Comparison of ENCODE assay signal across 22 cellular contexts in the genomic region with DNA sequence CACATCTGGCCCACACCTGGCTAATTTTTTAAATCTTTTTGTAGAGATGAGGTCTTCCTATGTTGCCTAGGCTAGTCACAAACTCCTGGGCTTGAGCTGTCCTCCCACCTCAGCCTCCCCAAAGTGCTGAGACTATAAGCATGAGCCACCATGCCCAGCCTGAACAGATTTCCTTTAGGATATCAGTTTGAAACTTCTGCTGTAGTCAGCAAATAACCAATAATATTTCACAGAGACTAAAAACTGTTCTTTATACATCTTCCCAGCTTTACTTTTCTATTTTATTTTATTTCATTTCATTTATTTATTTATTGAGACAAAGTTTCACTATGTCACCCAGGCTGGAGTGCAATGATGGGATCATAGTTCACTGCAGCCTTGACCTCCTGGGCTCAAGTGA. TPM values are rescaled to one million over a fixed set of nuclear protein-coding genes. Genes with fewer than 3 reads are reported as not detected.
DNase-seq lines count a peak whose midpoint lies in the region; ATAC-seq, FAIRE-seq and TF ChIP-seq lines count a peak whose summit lies in the region.
"Had no signal": no experiment of that assay in that cellular context is flagged by ENCODE, and none has a peak within 500 bp of the region (broad histone marks: within the 10 kb centered on the region; RNA-seq: fewer than 3 reads in every experiment).

No MANE protein-coding gene starts in this region.

- TF ChIP-seq CTCF in A549 (IDR thresholded peaks at IDR 0.05), result no peak
- no peak for TF ChIP-seq CTCF in IMR-90 (conservative IDR thresholded peaks at IDR 0.05; ENCODE audit: low read depth, low read length)
- no peak for TF ChIP-seq CTCF in K562 (IDR thresholded peaks at IDR 0.05 in 2 of 3, conservative IDR thresholded peaks at IDR 0.05 in 1 of 3; ENCODE audit: insufficient read depth in 2 of 3, low read depth in 1 of 3, low read length in 3 of 3)
- no peak for TF ChIP-seq CTCF in vagina (IDR thresholded peaks at IDR 0.05)
- TF ChIP-seq CTCF in Calu3 (IDR thresholded peaks at IDR 0.05; ENCODE audit: unreplicated experiment), result no peak

- peaks cover 12% of the 10 kb centered on the region for H3K36me3 Mint-ChIP-seq in Calu3 (ENCODE audit: insufficient read depth, unreplicated experiment)

- H4K8ac ChIP-seq in IMR-90 (ENCODE audit: low read depth in 2 of 2, low read length in 2 of 2), result no peak overlapping the region

- no peak overlapping the region for H4K5ac ChIP-seq in IMR-90 (ENCODE audit: low read depth, low read length)

- no peak overlapping the region for H3K23ac ChIP-seq in IMR-90 (ENCODE audit: low read depth, low read length)

- POLR2A ChIA-PET in A549 (lab: Yijun Ruan, JAX) (no interaction called here), IMR-90 (lab: Charles Lee; ENCODE audit: unreplicated experiment) (no interaction called here), K562 (lab: Yijun Ruan, JAX) (interaction anchor here (1.1 to 2.0 kb wide), 4 partner anchors 11 to 208 kb away, joined by 3 to 9 read pairs (median 6); no protein-coding TSS in a partner anchor)

- TF ChIP-seq POLR2A in A549 (IDR thresholded peaks at IDR 0.05; ENCODE audit: low read length), result no peak
- no peak for TF ChIP-seq POLR2A in IMR-90 (IDR thresholded peaks at IDR 0.05; ENCODE audit: low read depth, low read length)
- TF ChIP-seq POLR2A in K562 (conservative IDR thresholded peaks at IDR 0.05), result no peak
- TF ChIP-seq POLR2A in vagina (IDR thresholded peaks at IDR 0.05), result no peak

- no peak overlapping the region for H2AFZ ChIP-seq in IMR-90 (replicated peaks; ENCODE audit: low read length, poor library complexity)
- no peak overlapping the region for H2AFZ ChIP-seq in K562 (ENCODE audit: low read depth, low read length)

- no peak overlapping the region for H3K14ac ChIP-seq in IMR-90 (replicated peaks; ENCODE audit: low read depth, low read length)

- CTCF ChIA-PET in A549 (lab: Yijun Ruan, JAX) (interaction anchor here (0.8 to 1.7 kb wide), 2 partner anchors 9 to 21 kb away, joined by 3 read pairs; no protein-coding TSS in a partner anchor), IMR-90 (lab: Yijun Ruan, JAX) (no interaction called here), K562 (lab: Yijun Ruan, JAX; ENCODE audit: low intra/inter-chr PET ratio) (no interaction called here), Calu3 (lab: Charles Lee) (no interaction called here)

- intact Hi-C loops in IMR-90 (cut with micrococcal nuclease) (no loop called here), K562 (cut with micrococcal nuclease) (no loop called here), vagina (cut with DNase I) (no loop called here), Calu3 (cut with micrococcal nuclease; ENCODE audit: unreplicated experiment) (no loop called here)

- in situ Hi-C loops in IMR-90 (cut with MboI; ENCODE audit: low sequenced_read_pairs) (no loop called here), K562 (cut with MboI) (no loop called here), ACHN (cut with HindIII; ENCODE audit: low pct_ligation_motif_present, low pct_unique_long_range_greater_than_20kb, low sequenced_read_pairs) (no loop called here)

- H3K4me2 ChIP-seq in A549, result no peak overlapping the region
- no peak overlapping the region for H3K4me2 ChIP-seq in IMR-90 (ENCODE audit: low read depth, low read length)
- H3K4me2 ChIP-seq in K562 (ENCODE audit: insufficient read depth, low read length), result no peak overlapping the region
- H3K4me2 ChIP-seq: BLaER1 had no signal

- H2BK120ac ChIP-seq in IMR-90 (ENCODE audit: low read depth, low read length), result no peak overlapping the region

- H2BK5ac ChIP-seq in IMR-90 (ENCODE audit: low read depth, low read length, poor library complexity, severe bottlenecking), result no peak overlapping the region

- H3K9me3 ChIP-seq in A549, result no peaks in the 10 kb centered on the region
- no peaks in the 10 kb centered on the region for H3K9me3 ChIP-seq in IMR-90 (ENCODE audit: control insufficient read depth, insufficient read depth, low read length)
- no peaks in the 10 kb centered on the region for H3K9me3 ChIP-seq in K562 (replicated peaks; ENCODE audit: control insufficient read depth, insufficient read depth, low read depth, low read length)
- H3K9me3 ChIP-seq in vagina, result no peaks in the 10 kb centered on the region
- H3K9me3 ChIP-seq: BE2C, BLaER1 had no signal

- no peaks in the 10 kb centered on the region for H3K4me1 ChIP-seq in A549
- no peaks in the 10 kb centered on the region for H3K4me1 ChIP-seq in IMR-90 (ENCODE audit: control insufficient read depth, insufficient read depth, low read length)
- H3K4me1 ChIP-seq in K562 (replicated peaks in 1 of 2; ENCODE audit: control insufficient read depth in 2 of 2, insufficient read depth in 2 of 2, low read length in 2 of 2), result no peaks in the 10 kb centered on the region
- no peaks in the 10 kb centered on the region for H3K4me1 ChIP-seq in vagina
- H3K4me1 ChIP-seq: BE2C, BLaER1 had no signal

- no peak overlapping the region for H3K18ac ChIP-seq in IMR-90 (ENCODE audit: low read depth, low read length)

- no peaks in the 10 kb centered on the region for H3K4me1 Mint-ChIP-seq in Calu3 (ENCODE audit: low read depth, unreplicated experiment)
- H3K4me1 Mint-ChIP-seq: CD4-positive, alpha-beta memory T cell; CD8-positive, alpha-beta memory T cell had no signal

- no peaks in the 10 kb centered on the region for H3K9me3 Mint-ChIP-seq in Calu3 (ENCODE audit: low read depth, unreplicated experiment)
- H3K9me3 Mint-ChIP-seq: CD4-positive, alpha-beta memory T cell; CD4-positive, CD25-positive, alpha-beta regulatory T cell; CD8-positive, alpha-beta memory T cell had no signal

- no peak overlapping the region for H3K4ac ChIP-seq in IMR-90 (ENCODE audit: low read depth, low read length)

- no peaks in the 10 kb centered on the region for H3K79me1 ChIP-seq in IMR-90 (ENCODE audit: low read depth in 1 of 2, low read length in 2 of 2)

- H3K56ac ChIP-seq in IMR-90 (ENCODE audit: extremely low read depth, insufficient read depth, low read length), result no peak overlapping the region

- H4K91ac ChIP-seq in IMR-90 (ENCODE audit: insufficient read depth, low read depth, low read length), result no peak overlapping the region

- H3K9ac ChIP-seq in IMR-90 (ENCODE audit: low read depth, low read length) (no peak overlapping the region), K562 (ENCODE audit: insufficient read depth in 1 of 2, low read depth in 2 of 2, low read length in 2 of 2) (no peak overlapping the region)
- H3K9ac ChIP-seq: BLaER1 had no signal

- dilution Hi-C loops in IMR-90 (cut with HindIII; ENCODE audit: low sequenced_read_pairs, unreplicated experiment), result no loop called here

- H3K79me2 ChIP-seq in K562 (ENCODE audit: control insufficient read depth, insufficient read depth, low read length), result no peaks in the 10 kb centered on the region

- H2AK9ac ChIP-seq in IMR-90 (replicated peaks; ENCODE audit: low read depth, low read length, poor library complexity), result no peak overlapping the region

- H3K9me1 ChIP-seq in IMR-90 (ENCODE audit: insufficient read depth, low read length), result no peaks in the 10 kb centered on the region; the same call in 1 of the 2 replicates
- H3K9me1 ChIP-seq in K562 (ENCODE audit: control insufficient read depth, insufficient read depth, low read length), result no peaks in the 10 kb centered on the region

- H3K36me3 ChIP-seq in IMR-90 (ENCODE audit: control insufficient read depth, insufficient read depth, low read length) (peaks cover 8% of the 10 kb centered on the region), K562 (ENCODE audit: control insufficient read depth, insufficient read depth, low read length) (peaks cover 18% of the 10 kb centered on the region; the same call in 2 of the 3 replicates), vagina (peaks cover 0 to 11% of the 10 kb centered on the region in 2 donors)
- H3K36me3 ChIP-seq: BE2C had no signal

- TF ChIP-seq RAD21 in A549 (conservative IDR thresholded peaks at IDR 0.05 in 1 of 2, IDR thresholded peaks at IDR 0.05 in 1 of 2), result no peak
- TF ChIP-seq RAD21 in IMR-90 (IDR thresholded peaks at IDR 0.05; ENCODE audit: low read length), result no peak
- TF ChIP-seq RAD21 in K562 (CRISPR knock-in tag; conservative IDR thresholded peaks at IDR 0.05 in 1 of 2, IDR thresholded peaks at IDR 0.05 in 1 of 2), result no peak

- no peak overlapping the region for H2BK20ac ChIP-seq in IMR-90 (ENCODE audit: low read depth, low read length)

- no peaks in the 10 kb centered on the region for H3K27me3 Mint-ChIP-seq in Calu3 (ENCODE audit: unreplicated experiment)
- H3K27me3 Mint-ChIP-seq: CD4-positive, alpha-beta memory T cell; CD4-positive, CD25-positive, alpha-beta regulatory T cell; CD8-positive, alpha-beta memory T cell had no signal

- no peak overlapping the region for H3K4me3 ChIP-seq in A549
- H3K4me3 ChIP-seq in IMR-90 (ENCODE audit: insufficient read depth, low read depth, low read length), result no peak overlapping the region
- H3K4me3 ChIP-seq in K562, result no peak overlapping the region
- H3K4me3 ChIP-seq in vagina, result no peak overlapping the region
- H3K4me3 ChIP-seq: BLaER1 had no signal

- ATAC-seq in A549, result no peak
- ATAC-seq in IMR-90 (ENCODE audit: low read depth), result no peak
- no peak for ATAC-seq in K562

- DNase-seq in A549 (ENCODE audit: low read depth in 1 of 2, low spot score in 1 of 2) (no peak), IMR-90 (no peak), K562 (ENCODE audit: extremely low read depth in 1 of 4, low spot score in 3 of 4) (no peak), vagina (ENCODE audit: extremely low spot score in 2 of 2) (no peak), Calu3 (no peak), ACHN (no peak)
- DNase-seq: 8988T; BE2C; C1 segment of cervical spinal cord; CD4-positive, alpha-beta memory T cell; CD4-positive, CD25-positive, alpha-beta regulatory T cell; CD8-positive, alpha-beta memory T cell; COR-L47; DMS79 treated with DMSO at 0.1 percent for 48 hours; GF-D8 had no signal

- H3K27ac Mint-ChIP-seq in Calu3 (ENCODE audit: unreplicated experiment), result no peak overlapping the region
- H3K27ac Mint-ChIP-seq: CD4-positive, alpha-beta memory T cell; CD4-positive, CD25-positive, alpha-beta regulatory T cell; CD8-positive, alpha-beta memory T cell had no signal

- H3K4me3 Mint-ChIP-seq in Calu3 (ENCODE audit: low read depth, unreplicated experiment), result no peak overlapping the region
- H3K4me3 Mint-ChIP-seq: CD14-positive monocyte; CD4-positive, alpha-beta memory T cell; CD4-positive, CD25-positive, alpha-beta regulatory T cell; CD8-positive, alpha-beta memory T cell had no signal

- no peak for TF ChIP-seq EP300 in A549 (IDR thresholded peaks at IDR 0.05)
- no peak for TF ChIP-seq EP300 in K562 (IDR thresholded peaks at IDR 0.05; ENCODE audit: low read length)

- BruUV-seq in IMR-90 (replicated peaks; lab: Mats Ljungman, UMichigan), result no TSS peak
- no TSS peak for BruUV-seq in K562 (replicated peaks; lab: Mats Ljungman, UMichigan)
- no TSS peak for BruUV-seq in Calu3 (replicated peaks; lab: Mats Ljungman, UMichigan)

- H3K27me3 ChIP-seq in IMR-90 (ENCODE audit: control insufficient read depth, insufficient read depth, low read length) (no peaks in the 10 kb centered on the region), K562 (ENCODE audit: control insufficient read depth in 2 of 2, insufficient read depth in 2 of 2, low read length in 2 of 2) (no peaks in the 10 kb centered on the region), vagina (no peaks in the 10 kb centered on the region)
- H3K27me3 ChIP-seq: BE2C, BLaER1 had no signal

- H2AK5ac ChIP-seq in IMR-90 (ENCODE audit: low read depth, low read length), result no peak overlapping the region

- H4K20me1 ChIP-seq in IMR-90 (ENCODE audit: insufficient read depth, low read length), result no peaks in the 10 kb centered on the region
- no peaks in the 10 kb centered on the region for H4K20me1 ChIP-seq in K562 (replicated peaks; ENCODE audit: control insufficient read depth, insufficient read depth, low read length)
- H4K20me1 ChIP-seq: BLaER1 had no signal

- FAIRE-seq in A549 (lab: Jason Lieb, UNC), result no peak
- FAIRE-seq in K562 (lab: Jason Lieb, UNC), result no peak
- FAIRE-seq: A204.1, D721Med, G401.6, GM12892, GM19239 had no signal

- no peak overlapping the region for H2BK15ac ChIP-seq in IMR-90 (ENCODE audit: low read depth, low read length)

- H3K27ac ChIP-seq in A549 (no peak overlapping the region), IMR-90 (ENCODE audit: insufficient read depth, low read length) (no peak overlapping the region), K562 (ENCODE audit: extremely low read depth, low read depth, low read length) (no peak overlapping the region), vagina (no peak overlapping the region)
- H3K27ac ChIP-seq: BLaER1 had no signal

RNA-seq across cellular contexts. Expression of gene TEKT2, which starts 29.9 kb away (rescaled TPM):
- 0.08 TPM in 1 of 2 replicates, not detected in the other for polyA plus RNA-seq in A549 (2011; rRNA removed)
- polyA plus RNA-seq in A549 (2012; cell fraction: cytosol; rRNA removed), result 0.04 TPM in 1 of 2 replicates, not detected in the other
- polyA plus RNA-seq in A549 (2012; cell fraction: nucleus; rRNA removed), result 0.06 and 0.29 TPM in 2 replicates
- 0.05 to 0.12 TPM in 2 of 3 replicates, not detected in the other for polyA plus RNA-seq in A549 (2017; fragmentation: RNase III; extraction: RNeasy Plus Mini Kit Qiagen cat#74134 plus additional on column Dnase treatment)
- not detected in 2 replicates for polyA minus RNA-seq in A549 (2011; rRNA and poly(A)+ RNA removed)
- total RNA-seq in IMR-90 (2012; rRNA removed), result 0.18 TPM in 1 of 2 replicates, not detected in the other
- 0.14 TPM in 1 of 2 replicates, not detected in the other for polyA plus RNA-seq in IMR-90 (2012; rRNA removed)
- 0.05 TPM in 1 of 2 replicates, not detected in the other for polyA plus RNA-seq in IMR-90 (2012; cell fraction: cytosol; rRNA removed)
- 0.44 and 0.58 TPM in 2 replicates for polyA plus RNA-seq in IMR-90 (2012; cell fraction: nucleus; rRNA removed; ENCODE audit: low replicate concordance)
- total RNA-seq in K562 (2011; cell fraction: chromatin; rRNA removed; ENCODE audit: low replicate concordance), result 0.62 TPM in 1 of 2 replicates, not detected in the other
- total RNA-seq in K562 (2011; cell fraction: nucleolus; rRNA removed), result 0.92 and 1.0 TPM in 2 replicates
- total RNA-seq in K562 (2011; cell fraction: nucleoplasm; rRNA removed), result 0.66 and 0.92 TPM in 2 replicates
- 0.36 TPM in 1 of 2 replicates, not detected in the other for total RNA-seq in K562 (2014; rRNA removed)
- 0.19 TPM in 1 of 2 replicates, not detected in the other for total RNA-seq in K562 (2014; rRNA removed; fragmentation: Illumina TruSeq; extraction: Trizol)
- total RNA-seq in K562 (2015; rRNA removed; fragmentation: Illumina TruSeq; extraction: Trizol), result 0.19 and 0.40 TPM in 2 replicates
- total RNA-seq in K562 (2021), result 0.60 and 0.78 TPM in 2 replicates
- 0.06 and 0.24 TPM in 2 replicates for polyA plus RNA-seq in K562 (2011; rRNA removed)
- polyA plus RNA-seq in K562 (2011; cell fraction: cytosol; rRNA removed), result 0.19 and 0.25 TPM in 2 replicates
- polyA plus RNA-seq in K562 (2011; cell fraction: nucleus; rRNA removed), result 0.41 and 0.68 TPM in 2 replicates
- 0.21 and 0.25 TPM in 2 replicates for polyA plus RNA-seq in K562 (2012)
- polyA plus RNA-seq in K562 (2014; fragmentation: Illumina TruSeq; extraction: Trizol), result 0.24 and 0.37 TPM in 2 replicates
- under 1 TPM; 0.08 to 0.14 TPM for polyA plus RNA-seq in K562 (2014; fragmentation: Nextera tagmentation; extraction: Ambion mirVana)
- 0.19 and 0.94 TPM in 2 replicates for polyA plus RNA-seq in K562 (2014; rRNA removed)
- not detected in 2 replicates for polyA minus RNA-seq in K562 (2011; rRNA and poly(A)+ RNA removed)
- polyA minus RNA-seq in K562 (2011; cell fraction: cytosol; rRNA and poly(A)+ RNA removed), result not detected in 2 replicates
- 0.56 TPM in 1 of 2 replicates, not detected in the other for polyA minus RNA-seq in K562 (2011; cell fraction: nucleus; rRNA and poly(A)+ RNA removed)
- not detected for total RNA-seq in vagina
- total RNA-seq in Calu3 (2022), result 0.31 TPM in 1 of 2 replicates, not detected in the other
- total RNA-seq: CD4-positive, alpha-beta memory T cell; CD8-positive, alpha-beta memory T cell had no signal
- polyA plus RNA-seq: CD14-positive monocyte; CD4-positive, alpha-beta memory T cell; CD4-positive, CD25-positive, alpha-beta regulatory T cell; CD8-positive, alpha-beta memory T cell had no signal

RNA-seq across cellular contexts. Expression of gene ADPRS, which starts 34.7 kb away (rescaled TPM):
- 14.3 and 14.6 TPM in 2 replicates for polyA plus RNA-seq in A549 (2011; rRNA removed)
- 24.2 and 29.9 TPM in 2 replicates for polyA plus RNA-seq in A549 (2012; cell fraction: cytosol; rRNA removed)
- 26.7 and 27.8 TPM in 2 replicates for polyA plus RNA-seq in A549 (2012; cell fraction: nucleus; rRNA removed)
- polyA plus RNA-seq in A549 (2017; fragmentation: RNase III; extraction: RNeasy Plus Mini Kit Qiagen cat#74134 plus additional on column Dnase treatment), result 15.2 to 16.7 TPM (median 16.5 TPM) in 3 replicates
- 9.5 and 10.3 TPM in 2 replicates for polyA minus RNA-seq in A549 (2011; rRNA and poly(A)+ RNA removed)
- 27.2 and 31.0 TPM in 2 replicates for total RNA-seq in IMR-90 (2012; rRNA removed)
- 37.1 and 37.2 TPM in 2 replicates for polyA plus RNA-seq in IMR-90 (2012; rRNA removed)
- polyA plus RNA-seq in IMR-90 (2012; cell fraction: cytosol; rRNA removed), result 47.8 and 52.4 TPM in 2 replicates
- 22.4 and 39.5 TPM in 2 replicates for polyA plus RNA-seq in IMR-90 (2012; cell fraction: nucleus; rRNA removed; ENCODE audit: low replicate concordance)
- 6.1 and 18.5 TPM in 2 replicates for total RNA-seq in K562 (2011; cell fraction: chromatin; rRNA removed; ENCODE audit: low replicate concordance)
- total RNA-seq in K562 (2011; cell fraction: nucleolus; rRNA removed), result 17.3 and 17.4 TPM in 2 replicates
- total RNA-seq in K562 (2011; cell fraction: nucleoplasm; rRNA removed), result 12.3 and 12.6 TPM in 2 replicates
- 40.0 and 52.5 TPM in 2 replicates for total RNA-seq in K562 (2014; rRNA removed)
- 15.1 and 21.2 TPM in 2 replicates for total RNA-seq in K562 (2014; rRNA removed; fragmentation: Illumina TruSeq; extraction: Trizol)
- total RNA-seq in K562 (2015; rRNA removed; fragmentation: Illumina TruSeq; extraction: Trizol), result 26.7 and 27.4 TPM in 2 replicates
- 30.9 and 33.4 TPM in 2 replicates for total RNA-seq in K562 (2021)
- 34.4 and 37.0 TPM in 2 replicates for polyA plus RNA-seq in K562 (2011; rRNA removed)
- 43.8 and 51.3 TPM in 2 replicates for polyA plus RNA-seq in K562 (2011; cell fraction: cytosol; rRNA removed)
- polyA plus RNA-seq in K562 (2011; cell fraction: nucleus; rRNA removed), result 27.6 and 28.3 TPM in 2 replicates
- polyA plus RNA-seq in K562 (2012), result 24.0 and 26.0 TPM in 2 replicates
- polyA plus RNA-seq in K562 (2014; fragmentation: Illumina TruSeq; extraction: Trizol), result 25.2 and 26.7 TPM in 2 replicates
- 1 to 10 TPM; 5.9 to 8.4 TPM for polyA plus RNA-seq in K562 (2014; fragmentation: Nextera tagmentation; extraction: Ambion mirVana)
- polyA plus RNA-seq in K562 (2014; rRNA removed), result 29.9 and 37.2 TPM in 2 replicates
- polyA minus RNA-seq in K562 (2011; rRNA and poly(A)+ RNA removed), result 12.3 and 15.7 TPM in 2 replicates
- polyA minus RNA-seq in K562 (2011; cell fraction: cytosol; rRNA and poly(A)+ RNA removed), result 12.0 and 12.3 TPM in 2 replicates
- 4.6 and 6.2 TPM in 2 replicates for polyA minus RNA-seq in K562 (2011; cell fraction: nucleus; rRNA and poly(A)+ RNA removed)
- total RNA-seq in vagina, result 32.2 TPM
- 26.5 and 32.8 TPM in 2 replicates for total RNA-seq in Calu3 (2022)

Comparison
In these comparisons a context has a peak if more than half of its experiments do, and no peak if none do; other contexts are left out.
1. Of the 35 proteins assayed by ChIP-seq in both K562 and A549: peak only in K562: none; only in A549: none; in both: MAFK; in neither: 34.